In the genomic region with DNA sequence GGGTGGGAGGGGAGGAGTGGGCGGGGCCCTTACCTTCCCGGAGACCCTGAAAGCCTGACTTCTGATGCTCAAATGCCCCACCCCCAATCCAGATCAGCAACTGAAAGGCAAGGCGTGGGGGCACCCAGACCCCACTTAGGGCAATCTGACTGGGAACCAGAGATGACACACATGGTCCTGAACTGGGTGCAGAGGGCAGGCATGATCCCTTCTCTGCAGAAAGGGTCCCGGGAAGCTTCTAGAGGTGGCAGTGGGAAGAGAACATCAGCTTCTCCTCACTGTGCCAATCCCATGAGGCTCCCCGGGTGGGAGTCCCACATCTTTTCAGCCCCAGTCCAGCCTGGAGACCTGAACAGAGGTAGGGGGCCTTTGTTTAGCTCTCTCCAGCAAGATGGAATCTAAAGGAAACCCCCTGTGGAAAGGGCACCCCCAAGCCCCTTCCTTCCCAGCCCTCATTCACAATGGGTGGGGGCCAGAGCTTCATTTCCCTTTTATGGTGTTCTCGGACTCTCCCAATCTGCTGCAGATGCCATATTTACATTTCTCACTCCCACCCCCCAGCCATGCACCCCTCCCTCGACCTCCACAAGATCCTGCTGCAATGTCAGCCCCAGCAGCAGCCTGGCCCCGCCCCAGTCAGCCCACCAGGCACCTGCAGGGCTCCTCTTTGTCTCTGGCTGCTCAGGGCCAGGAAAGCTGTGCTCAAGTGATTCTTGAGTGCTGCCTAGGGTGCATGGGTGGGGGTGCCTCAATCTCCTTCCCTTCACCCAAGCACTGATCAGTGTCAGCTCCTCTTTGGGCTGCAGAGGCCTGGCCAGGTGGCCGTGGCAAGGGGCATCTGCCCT, we compare ENCODE assay signal across 11 cellular contexts. TPM values are rescaled to one million over a fixed set of nuclear protein-coding genes. Genes with fewer than 3 reads are reported as not detected.
DNase-seq lines count a peak whose midpoint lies in the region; ATAC-seq and TF ChIP-seq lines count a peak whose summit lies in the region.
"Had no signal": no experiment of that assay in that cellular context is flagged by ENCODE, and none has a peak within 500 bp of the region (broad histone marks: within the 10 kb centered on the region; RNA-seq: fewer than 3 reads in every experiment).

No MANE protein-coding gene starts in this region.

- DNase-seq in GM13977 (ENCODE audit: low spot score) (peak; percentile 51), NCI-H345 (lab: John Stamatoyannopoulos, UW) (peak; percentile 68), spleen (peak; percentile 84), NCI-H510A treated with DMSO at 0.1 percent for 48 hours (lab: John Stamatoyannopoulos, UW) (no peak), GM13976 (ENCODE audit: low spot score) (no peak), NCI-H2171 treated with DMSO at 0.1 percent for 48 hours (lab: John Stamatoyannopoulos, UW) (no peak)
- DNase-seq: activated CD4-positive, CD25-positive, alpha-beta regulatory T cell treated with anti-CD3 and anti-CD28 coated beads, Interleukin-2, amount 50 U/mL, for 72 hours; NCI-H2081 treated with DMSO at 0.1 percent for 48 hours; stimulated activated CD4-positive, alpha-beta T cell treated with anti-CD3 and anti-CD28 coated beads, Interleukin-2, amount 100 ng/mL, for 48 hours had no signal

- in situ Hi-C loops in GM13977 (cut with MboI; ENCODE audit: low pct_unique_long_range_greater_than_20kb, low sequenced_read_pairs, unreplicated experiment): no loop called here
- in situ Hi-C loops in GM13976 (cut with MboI; ENCODE audit: low sequenced_read_pairs, unreplicated experiment): no loop called here

- 55 to 63% (median 58%) methylated on average over 8 to 9 of the region's 9 CpGs for WGBS in spleen, 5 donors

- intact Hi-C loops in spleen (cut with DNase I; ENCODE audit: low total_unique reads): no loop called here

- H3K9me3 ChIP-seq in spleen: no peaks in the 10 kb centered on the region

- H3K4me1 ChIP-seq in spleen: peaks cover 63 to 96% (median 92%) of the 10 kb centered on the region in 6 donors

- H3K4me3 ChIP-seq in spleen: peak overlapping the region; percentile 4 to 79 (median 66)

- no peaks in the 10 kb centered on the region for H3K36me3 ChIP-seq in spleen

- no peaks in the 10 kb centered on the region for H3K27me3 ChIP-seq in spleen (replicated peaks in 1 of 7)

- no peak for ATAC-seq in GM19351 (IDR thresholded peaks at IDR 0.05; ENCODE audit: unreplicated experiment)

- no peak for TF ChIP-seq CTCF in GM13977 (IDR thresholded peaks at IDR 0.05; ENCODE audit: extremely low read depth, insufficient read depth, missing control alignments)
- peak in 1 of 11 experiments; percentile 4 for TF ChIP-seq CTCF in spleen (IDR thresholded peaks at IDR 0.05 in 8 of 11, conservative IDR thresholded peaks at IDR 0.05 in 3 of 11)
- TF ChIP-seq CTCF in GM13976 (IDR thresholded peaks at IDR 0.05; ENCODE audit: borderline replicate concordance, control extremely low read depth, extremely low read depth, insufficient read depth, missing control alignments): no peak

- no peak for TF ChIP-seq POLR2A in spleen (IDR thresholded peaks at IDR 0.05)

- H3K27ac ChIP-seq in cingulate gyrus (ENCODE audit: low read depth, low read length) (peak overlapping the region; percentile 48), spleen (peak overlapping the region; percentile 81 to 96 (median 94))

RNA-seq across cellular contexts. Expression of a gene that starts 2.0 kb away (rescaled TPM):
- total RNA-seq in spleen: 10 to 100 TPM; 27.1 to 49.0 (median 30.0) TPM
- 1 to 10 TPM; 3.0 to 9.3 (median 4.5) TPM for polyA plus RNA-seq in spleen

Comparison
In these comparisons a context has a peak if more than half of its experiments do, and no peak if none do; other contexts are left out.
1. DNase-seq: peak in GM13977 (single experiment), NCI-H345 (single experiment) and spleen (single experiment); none in NCI-H510A treated with DMSO at 0.1 percent for 48 hours (single experiment), GM13976 (single experiment) and NCI-H2171 treated with DMSO at 0.1 percent for 48 hours (single experiment).